Comparison of ENCODE assay signal across 1 cellular context in the genomic region with DNA sequence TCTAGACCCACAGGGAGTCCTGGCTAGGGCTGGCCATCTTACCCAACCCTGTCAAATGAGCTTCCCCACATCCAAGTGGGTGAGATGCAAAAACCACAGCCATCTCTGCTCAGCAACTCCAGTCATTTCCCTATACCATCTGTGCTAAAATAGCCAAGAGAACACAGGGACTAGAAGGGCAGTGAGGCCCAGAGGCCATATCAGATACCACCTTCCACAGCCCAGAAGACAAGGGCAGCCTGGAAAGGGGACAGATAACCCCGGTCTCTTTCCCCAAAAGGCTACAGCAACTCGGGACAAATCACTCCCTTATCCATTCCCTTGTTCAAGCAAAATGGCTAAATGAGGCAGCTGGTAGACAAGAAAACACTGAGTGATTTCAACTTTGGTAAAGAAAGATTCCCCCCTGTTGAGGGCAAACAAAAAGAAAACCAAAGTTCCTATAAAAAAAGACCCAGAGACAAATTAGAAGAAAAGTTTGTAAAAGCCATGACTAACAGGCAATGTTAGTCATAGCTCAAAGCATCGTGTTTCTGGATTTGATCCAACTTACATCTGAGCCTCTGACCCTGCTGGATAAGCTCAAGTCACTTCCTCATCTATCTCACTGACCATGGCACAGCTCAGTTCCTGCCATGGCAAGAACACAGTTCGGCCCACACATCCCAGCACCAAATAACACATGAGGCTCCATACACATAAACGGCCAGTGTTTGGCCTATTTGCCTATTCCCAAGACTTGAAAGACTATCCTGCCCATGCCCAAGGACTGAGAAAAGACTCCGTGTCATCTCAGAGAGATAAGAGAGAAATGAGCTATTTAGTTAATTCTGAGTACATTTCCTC.
A peak's percentile ranks its signal among the peaks of the same experiment; 100 is the strongest.
TF ChIP-seq lines count a peak whose summit lies in the region.

No MANE protein-coding gene starts in this region.

TF ChIP-seq in K562, 482 proteins besides CTCF, POLR2A, EP300 and RAD21 (continued from another document and continues in another):
- TF ChIP-seq JUND (IDR thresholded peaks at IDR 0.05; ENCODE audit: borderline replicate concordance, low read depth, low read length) (peak; percentile 82), JUND (tag; IDR thresholded peaks at IDR 0.05; ENCODE audit: borderline replicate concordance, low read depth, low read length) (peak; percentile 87; the same call in 2 of the 3 replicates), JUN (IDR thresholded peaks at IDR 0.05; ENCODE audit: borderline replicate concordance, low read depth, low read length) (peak; percentile 80), JUN (CRISPR knock-in tag; IDR thresholded peaks at IDR 0.05; ENCODE audit: borderline replicate concordance) (no peak), TGIF2 (CRISPR knock-in tag; IDR thresholded peaks at IDR 0.05) (no peak), PYGO2 (tag; IDR thresholded peaks at IDR 0.05) (no peak), ZNF445 (CRISPR knock-in tag; IDR thresholded peaks at IDR 0.05; ENCODE audit: low read depth) (no peak), ZNF696 (CRISPR knock-in tag; conservative IDR thresholded peaks at IDR 0.05) (no peak), ELF1 (tag; IDR thresholded peaks at IDR 0.05) (peak; percentile 32; the same call in 1 of the 2 replicates), ZNF253 (CRISPR knock-in tag; conservative IDR thresholded peaks at IDR 0.05) (no peak), SMARCC2 (IDR thresholded peaks at IDR 0.05; ENCODE audit: low read depth) (peak; percentile 88; the same call in 1 of the 2 replicates), HNRNPK (IDR thresholded peaks at IDR 0.05; ENCODE audit: low read depth, low read length, poor library complexity, severe bottlenecking) (no peak), ZNF785 (CRISPR knock-in tag; IDR thresholded peaks at IDR 0.05) (no peak), TEAD2 (tag; IDR thresholded peaks at IDR 0.05) (no peak), TCF3 (CRISPR knock-in tag; IDR thresholded peaks at IDR 0.05) (peak; percentile 53), CREM (IDR thresholded peaks at IDR 0.05; ENCODE audit: low read depth) (peak; percentile 54; the same call in 1 of the 2 replicates), OTX1 (CRISPR knock-in tag; IDR thresholded peaks at IDR 0.05) (no peak), CAMTA2 (CRISPR knock-in tag; conservative IDR thresholded peaks at IDR 0.05) (no peak), PHB2 (IDR thresholded peaks at IDR 0.05; ENCODE audit: low read depth) (no peak), MIER1 (IDR thresholded peaks at IDR 0.05; ENCODE audit: low read depth) (no peak), NFRKB (IDR thresholded peaks at IDR 0.05; ENCODE audit: low read depth) (peak; percentile 81; the same call in 1 of the 2 replicates), ZNF217 (CRISPR knock-in tag; IDR thresholded peaks at IDR 0.05) (no peak), RNF2 (IDR thresholded peaks at IDR 0.05) (no peak), DPF2 (IDR thresholded peaks at IDR 0.05) (peak; percentile 93), ZNF699 (CRISPR knock-in tag; IDR thresholded peaks at IDR 0.05; ENCODE audit: insufficient replicate concordance) (no peak), NR4A1 (CRISPR knock-in tag; IDR thresholded peaks at IDR 0.05) (no peak), NR4A1 (tag; IDR thresholded peaks at IDR 0.05) (0 out of 2 replicates have a peak, but pooled peaks have one; percentile 55), ZC3H8 (IDR thresholded peaks at IDR 0.05) (no peak), E2F3 (CRISPR knock-in tag; IDR thresholded peaks at IDR 0.05) (no peak), SMARCA5 (IDR thresholded peaks at IDR 0.05) (no peak), ZNF146 (CRISPR knock-in tag; IDR thresholded peaks at IDR 0.05; ENCODE audit: unreplicated experiment) (no peak), NCOR1 (IDR thresholded peaks at IDR 0.05) (no peak), SP2 (IDR thresholded peaks at IDR 0.05; ENCODE audit: extremely low read depth, low read depth, low read length, poor library complexity, severe bottlenecking) (no peak)
- TF ChIP-seq, protein P1, sequence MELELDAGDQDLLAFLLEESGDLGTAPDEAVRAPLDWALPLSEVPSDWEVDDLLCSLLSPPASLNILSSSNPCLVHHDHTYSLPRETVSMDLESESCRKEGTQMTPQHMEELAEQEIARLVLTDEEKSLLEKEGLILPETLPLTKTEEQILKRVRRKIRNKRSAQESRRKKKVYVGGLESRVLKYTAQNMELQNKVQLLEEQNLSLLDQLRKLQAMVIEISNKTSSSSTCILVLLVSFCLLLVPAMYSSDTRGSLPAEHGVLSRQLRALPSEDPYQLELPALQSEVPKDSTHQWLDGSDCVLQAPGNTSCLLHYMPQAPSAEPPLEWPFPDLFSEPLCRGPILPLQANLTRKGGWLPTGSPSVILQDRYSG (tag; conservative IDR thresholded peaks at IDR 0.05; ENCODE audit: low read depth): peak; percentile 40
- TF ChIP-seq, protein P2, sequence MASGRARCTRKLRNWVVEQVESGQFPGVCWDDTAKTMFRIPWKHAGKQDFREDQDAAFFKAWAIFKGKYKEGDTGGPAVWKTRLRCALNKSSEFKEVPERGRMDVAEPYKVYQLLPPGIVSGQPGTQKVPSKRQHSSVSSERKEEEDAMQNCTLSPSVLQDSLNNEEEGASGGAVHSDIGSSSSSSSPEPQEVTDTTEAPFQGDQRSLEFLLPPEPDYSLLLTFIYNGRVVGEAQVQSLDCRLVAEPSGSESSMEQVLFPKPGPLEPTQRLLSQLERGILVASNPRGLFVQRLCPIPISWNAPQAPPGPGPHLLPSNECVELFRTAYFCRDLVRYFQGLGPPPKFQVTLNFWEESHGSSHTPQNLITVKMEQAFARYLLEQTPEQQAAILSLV (tag; IDR thresholded peaks at IDR 0.05): no peak
- TF ChIP-seq, protein P3, sequence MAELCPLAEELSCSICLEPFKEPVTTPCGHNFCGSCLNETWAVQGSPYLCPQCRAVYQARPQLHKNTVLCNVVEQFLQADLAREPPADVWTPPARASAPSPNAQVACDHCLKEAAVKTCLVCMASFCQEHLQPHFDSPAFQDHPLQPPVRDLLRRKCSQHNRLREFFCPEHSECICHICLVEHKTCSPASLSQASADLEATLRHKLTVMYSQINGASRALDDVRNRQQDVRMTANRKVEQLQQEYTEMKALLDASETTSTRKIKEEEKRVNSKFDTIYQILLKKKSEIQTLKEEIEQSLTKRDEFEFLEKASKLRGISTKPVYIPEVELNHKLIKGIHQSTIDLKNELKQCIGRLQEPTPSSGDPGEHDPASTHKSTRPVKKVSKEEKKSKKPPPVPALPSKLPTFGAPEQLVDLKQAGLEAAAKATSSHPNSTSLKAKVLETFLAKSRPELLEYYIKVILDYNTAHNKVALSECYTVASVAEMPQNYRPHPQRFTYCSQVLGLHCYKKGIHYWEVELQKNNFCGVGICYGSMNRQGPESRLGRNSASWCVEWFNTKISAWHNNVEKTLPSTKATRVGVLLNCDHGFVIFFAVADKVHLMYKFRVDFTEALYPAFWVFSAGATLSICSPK (IDR thresholded peaks at IDR 0.05; ENCODE audit: borderline replicate concordance): no peak
- TF ChIP-seq, protein P4, sequence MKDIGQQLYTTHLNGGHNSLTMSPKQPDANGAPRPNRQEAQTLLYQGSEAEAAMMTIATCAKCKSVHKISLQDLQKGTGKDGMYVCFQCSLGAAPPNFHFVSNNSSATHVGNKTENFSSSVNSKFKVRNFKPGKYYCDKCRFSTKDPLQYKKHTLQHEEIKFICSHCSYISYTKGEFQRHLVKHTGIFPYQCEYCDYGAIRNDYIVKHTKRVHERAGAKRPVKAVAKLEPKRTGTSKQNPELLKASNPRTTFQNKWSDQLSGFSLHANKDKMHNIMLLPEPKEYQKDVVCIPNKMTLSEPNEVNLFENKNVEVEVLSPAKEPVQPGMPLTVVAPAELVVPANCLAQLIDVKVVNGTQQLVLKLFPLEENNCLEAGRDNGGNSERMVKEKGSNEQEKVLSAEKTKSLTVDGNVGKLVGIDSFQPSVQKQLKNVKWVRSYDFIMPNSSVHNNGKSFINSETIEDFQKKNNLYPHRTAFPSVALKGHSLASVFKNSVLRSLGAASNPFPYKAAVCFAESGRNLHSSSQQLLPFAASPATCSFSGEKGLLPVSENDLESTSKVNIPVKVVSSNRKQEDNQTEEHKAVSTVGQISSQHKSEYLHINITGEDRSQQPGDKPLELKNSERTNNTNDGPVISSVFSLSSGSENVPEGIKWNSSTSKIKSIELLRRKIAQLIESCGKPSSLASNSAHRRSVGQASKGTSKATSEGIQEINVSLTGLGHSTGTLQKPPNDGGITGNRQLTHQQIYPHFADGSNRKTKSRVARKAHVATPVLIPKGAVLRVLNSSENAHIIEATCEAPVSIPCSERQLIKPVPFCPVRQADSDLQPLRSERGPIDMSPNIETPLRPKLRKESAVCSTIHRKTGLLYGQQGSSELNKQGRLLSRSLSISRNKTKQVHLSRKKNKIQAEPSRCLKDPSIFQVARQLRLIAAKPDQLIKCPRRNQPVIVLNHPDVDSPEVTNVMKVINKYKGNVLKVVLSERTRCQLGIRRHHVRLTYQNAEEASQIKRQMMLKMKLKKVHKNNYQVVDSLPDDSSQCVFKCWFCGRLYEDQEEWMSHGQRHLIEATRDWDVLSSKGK (CRISPR knock-in tag; IDR thresholded peaks at IDR 0.05): no peak
- TF ChIP-seq, protein P5, sequence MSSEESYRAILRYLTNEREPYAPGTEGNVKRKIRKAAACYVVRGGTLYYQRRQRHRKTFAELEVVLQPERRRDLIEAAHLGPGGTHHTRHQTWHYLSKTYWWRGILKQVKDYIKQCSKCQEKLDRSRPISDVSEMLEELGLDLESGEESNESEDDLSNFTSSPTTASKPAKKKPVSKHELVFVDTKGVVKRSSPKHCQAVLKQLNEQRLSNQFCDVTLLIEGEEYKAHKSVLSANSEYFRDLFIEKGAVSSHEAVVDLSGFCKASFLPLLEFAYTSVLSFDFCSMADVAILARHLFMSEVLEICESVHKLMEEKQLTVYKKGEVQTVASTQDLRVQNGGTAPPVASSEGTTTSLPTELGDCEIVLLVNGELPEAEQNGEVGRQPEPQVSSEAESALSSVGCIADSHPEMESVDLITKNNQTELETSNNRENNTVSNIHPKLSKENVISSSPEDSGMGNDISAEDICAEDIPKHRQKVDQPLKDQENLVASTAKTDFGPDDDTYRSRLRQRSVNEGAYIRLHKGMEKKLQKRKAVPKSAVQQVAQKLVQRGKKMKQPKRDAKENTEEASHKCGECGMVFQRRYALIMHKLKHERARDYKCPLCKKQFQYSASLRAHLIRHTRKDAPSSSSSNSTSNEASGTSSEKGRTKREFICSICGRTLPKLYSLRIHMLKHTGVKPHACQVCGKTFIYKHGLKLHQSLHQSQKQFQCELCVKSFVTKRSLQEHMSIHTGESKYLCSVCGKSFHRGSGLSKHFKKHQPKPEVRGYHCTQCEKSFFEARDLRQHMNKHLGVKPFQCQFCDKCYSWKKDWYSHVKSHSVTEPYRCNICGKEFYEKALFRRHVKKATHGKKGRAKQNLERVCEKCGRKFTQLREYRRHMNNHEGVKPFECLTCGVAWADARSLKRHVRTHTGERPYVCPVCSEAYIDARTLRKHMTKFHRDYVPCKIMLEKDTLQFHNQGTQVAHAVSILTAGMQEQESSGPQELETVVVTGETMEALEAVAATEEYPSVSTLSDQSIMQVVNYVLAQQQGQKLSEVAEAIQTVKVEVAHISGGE (CRISPR knock-in tag; IDR thresholded peaks at IDR 0.05): peak in 1 of 3 experiments; percentile 28; a peak in 1 of 6 replicates
- TF ChIP-seq, protein P6, sequence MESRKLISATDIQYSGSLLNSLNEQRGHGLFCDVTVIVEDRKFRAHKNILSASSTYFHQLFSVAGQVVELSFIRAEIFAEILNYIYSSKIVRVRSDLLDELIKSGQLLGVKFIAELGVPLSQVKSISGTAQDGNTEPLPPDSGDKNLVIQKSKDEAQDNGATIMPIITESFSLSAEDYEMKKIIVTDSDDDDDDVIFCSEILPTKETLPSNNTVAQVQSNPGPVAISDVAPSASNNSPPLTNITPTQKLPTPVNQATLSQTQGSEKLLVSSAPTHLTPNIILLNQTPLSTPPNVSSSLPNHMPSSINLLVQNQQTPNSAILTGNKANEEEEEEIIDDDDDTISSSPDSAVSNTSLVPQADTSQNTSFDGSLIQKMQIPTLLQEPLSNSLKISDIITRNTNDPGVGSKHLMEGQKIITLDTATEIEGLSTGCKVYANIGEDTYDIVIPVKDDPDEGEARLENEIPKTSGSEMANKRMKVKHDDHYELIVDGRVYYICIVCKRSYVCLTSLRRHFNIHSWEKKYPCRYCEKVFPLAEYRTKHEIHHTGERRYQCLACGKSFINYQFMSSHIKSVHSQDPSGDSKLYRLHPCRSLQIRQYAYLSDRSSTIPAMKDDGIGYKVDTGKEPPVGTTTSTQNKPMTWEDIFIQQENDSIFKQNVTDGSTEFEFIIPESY (CRISPR knock-in tag; IDR thresholded peaks at IDR 0.05): no peak
- TF ChIP-seq, protein P7, sequence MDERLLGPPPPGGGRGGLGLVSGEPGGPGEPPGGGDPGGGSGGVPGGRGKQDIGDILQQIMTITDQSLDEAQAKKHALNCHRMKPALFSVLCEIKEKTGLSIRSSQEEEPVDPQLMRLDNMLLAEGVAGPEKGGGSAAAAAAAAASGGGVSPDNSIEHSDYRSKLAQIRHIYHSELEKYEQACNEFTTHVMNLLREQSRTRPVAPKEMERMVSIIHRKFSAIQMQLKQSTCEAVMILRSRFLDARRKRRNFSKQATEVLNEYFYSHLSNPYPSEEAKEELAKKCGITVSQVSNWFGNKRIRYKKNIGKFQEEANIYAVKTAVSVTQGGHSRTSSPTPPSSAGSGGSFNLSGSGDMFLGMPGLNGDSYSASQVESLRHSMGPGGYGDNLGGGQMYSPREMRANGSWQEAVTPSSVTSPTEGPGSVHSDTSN (CRISPR knock-in tag; IDR thresholded peaks at IDR 0.05; ENCODE audit: low read depth): no peak
- TF ChIP-seq, protein P7 (tag; conservative IDR thresholded peaks at IDR 0.05; ENCODE audit: low read depth): no peak; the same call in 1 of the 2 replicates
- TF ChIP-seq, protein P8, sequence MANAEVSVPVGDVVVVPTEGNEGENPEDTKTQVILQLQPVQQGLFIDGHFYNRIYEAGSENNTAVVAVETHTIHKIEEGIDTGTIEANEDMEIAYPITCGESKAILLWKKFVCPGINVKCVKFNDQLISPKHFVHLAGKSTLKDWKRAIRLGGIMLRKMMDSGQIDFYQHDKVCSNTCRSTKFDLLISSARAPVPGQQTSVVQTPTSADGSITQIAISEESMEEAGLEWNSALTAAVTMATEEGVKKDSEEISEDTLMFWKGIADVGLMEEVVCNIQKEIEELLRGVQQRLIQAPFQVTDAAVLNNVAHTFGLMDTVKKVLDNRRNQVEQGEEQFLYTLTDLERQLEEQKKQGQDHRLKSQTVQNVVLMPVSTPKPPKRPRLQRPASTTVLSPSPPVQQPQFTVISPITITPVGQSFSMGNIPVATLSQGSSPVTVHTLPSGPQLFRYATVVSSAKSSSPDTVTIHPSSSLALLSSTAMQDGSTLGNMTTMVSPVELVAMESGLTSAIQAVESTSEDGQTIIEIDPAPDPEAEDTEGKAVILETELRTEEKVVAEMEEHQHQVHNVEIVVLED (CRISPR knock-in tag; IDR thresholded peaks at IDR 0.05): no peak
- TF ChIP-seq, protein P9, sequence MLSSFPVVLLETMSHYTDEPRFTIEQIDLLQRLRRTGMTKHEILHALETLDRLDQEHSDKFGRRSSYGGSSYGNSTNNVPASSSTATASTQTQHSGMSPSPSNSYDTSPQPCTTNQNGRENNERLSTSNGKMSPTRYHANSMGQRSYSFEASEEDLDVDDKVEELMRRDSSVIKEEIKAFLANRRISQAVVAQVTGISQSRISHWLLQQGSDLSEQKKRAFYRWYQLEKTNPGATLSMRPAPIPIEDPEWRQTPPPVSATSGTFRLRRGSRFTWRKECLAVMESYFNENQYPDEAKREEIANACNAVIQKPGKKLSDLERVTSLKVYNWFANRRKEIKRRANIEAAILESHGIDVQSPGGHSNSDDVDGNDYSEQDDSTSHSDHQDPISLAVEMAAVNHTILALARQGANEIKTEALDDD (IDR thresholded peaks at IDR 0.05): peak; percentile 89
